ENCODE assay signal across 10 cellular contexts in genomic region chr1:22089134-22089571, GRCh38. TPM values are rescaled to one million over a fixed set of nuclear protein-coding genes. Genes with fewer than 3 reads are reported as not detected.
DNase-seq lines count a peak whose midpoint lies in the region; ATAC-seq, FAIRE-seq and TF ChIP-seq lines count a peak whose summit lies in the region.
"Had no signal": no experiment of that assay in that cellular context is flagged by ENCODE, and none has a peak within 500 bp of the region (broad histone marks: within the 10 kb centered on the region; RNA-seq: fewer than 3 reads in every experiment).

No MANE protein-coding gene starts in this region.

- POLR2A ChIA-PET in activated B cell treated with CpG ODN at 0.5 μM for 24 hours (lab: Charles Lee) = no interaction called here

- no peaks in the 10 kb centered on the region for H3K27me3 Mint-ChIP-seq in activated B cell treated with CpG ODN at 0.5 μM for 24 hours

- H3K36me3 ChIP-seq in cardiac muscle cell (peaks cover 27% of the 10 kb centered on the region), keratinocyte (ENCODE audit: control insufficient read depth in 2 of 2, extremely low read depth in 1 of 2, insufficient read depth in 2 of 2, low read length in 2 of 2) (peaks cover 17 to 24% of the 10 kb centered on the region in 2 experiments), upper lobe of left lung (peaks cover 6 to 62% (median 28%) of the 10 kb centered on the region in 4 donors), transverse colon (peaks cover 0 to 29% (median 8%) of the 10 kb centered on the region in 4 donors)

- intact Hi-C loops in cardiac septum (cut with DNase I) = no loop called here
- intact Hi-C loops in activated B cell treated with CpG ODN at 0.5 μM for 24 hours (cut with micrococcal nuclease) = no loop called here
- intact Hi-C loops in transverse colon (cut with DNase I; ENCODE audit: low total_unique reads) = no loop called here

- no peak overlapping the region for H3K9ac ChIP-seq in keratinocyte (ENCODE audit: control insufficient read depth, extremely low read depth, insufficient read depth, low read length)

- peaks cover 92% of the 10 kb centered on the region for H3K36me3 Mint-ChIP-seq in activated B cell treated with CpG ODN at 0.5 μM for 24 hours (ENCODE audit: low read depth)

- DNase-seq in cardiac muscle cell (ENCODE audit: low read depth in 1 of 2, low spot score in 1 of 2) (no peak), cardiac septum (ENCODE audit: low spot score) (no peak), activated B cell treated with CpG ODN at 0.5 μM for 24 hours (no peak), keratinocyte (ENCODE audit: low read depth, low spot score) (no peak), upper lobe of left lung (no peak), transverse colon (no peak), NCI-H2081 (lab: John Stamatoyannopoulos, UW) (no peak), kidney tubule cell (ENCODE audit: low spot score) (no peak)
- DNase-seq: MM.1S, NCI-H69 had no signal

- H3K9me1 ChIP-seq in keratinocyte (ENCODE audit: control insufficient read depth, extremely low read depth, insufficient read depth, low read length) = no peaks in the 10 kb centered on the region

- 39 to 40% methylated on average over 3 of the region's 3 CpGs for WGBS in upper lobe of left lung, 2 donors
- 58 to 60% methylated on average over 3 of the region's 3 CpGs for WGBS in transverse colon (ENCODE audit: low coverage in 1 of 2), 2 donors

- H3K4me3 Mint-ChIP-seq in activated B cell treated with CpG ODN at 0.5 μM for 24 hours = peak overlapping the region; percentile 20

- H3K4me1 ChIP-seq in cardiac muscle cell (ENCODE audit: low read depth) = peaks cover 10% of the 10 kb centered on the region
- H3K4me1 ChIP-seq in keratinocyte (ENCODE audit: control insufficient read depth, extremely low read depth, insufficient read depth, low read length) = peaks cover 19% of the 10 kb centered on the region
- peaks cover 45 to 50% (median 48%) of the 10 kb centered on the region in 4 donors for H3K4me1 ChIP-seq in upper lobe of left lung
- H3K4me1 ChIP-seq in transverse colon = peaks cover 14 to 44% (median 26%) of the 10 kb centered on the region in 4 donors

- H3K9me3 ChIP-seq in cardiac muscle cell (ENCODE audit: low read depth) (no peaks in the 10 kb centered on the region), keratinocyte (ENCODE audit: control insufficient read depth, low read depth, low read length) (no peaks in the 10 kb centered on the region), upper lobe of left lung (no peaks in the 10 kb centered on the region), transverse colon (no peaks in the 10 kb centered on the region)

- ATAC-seq in activated B cell treated with CpG ODN at 0.5 μM for 24 hours (ENCODE audit: low read depth) = no peak
- no peak for ATAC-seq in upper lobe of left lung (ENCODE audit: low FRiP score in 2 of 2)

- FAIRE-seq in keratinocyte (lab: Jason Lieb, UNC) = no peak

- H3K9me3 Mint-ChIP-seq in activated B cell treated with CpG ODN at 0.5 μM for 24 hours = no peaks in the 10 kb centered on the region

- H3K27ac ChIP-seq in cardiac muscle cell (peak overlapping the region; percentile 4), keratinocyte (ENCODE audit: control insufficient read depth, insufficient read depth, low read length) (no peak overlapping the region), upper lobe of left lung (peak overlapping the region in 3 of 4 donors; percentile 9 to 57 (median 56)), transverse colon (no peak overlapping the region)

- CTCF ChIA-PET in activated B cell treated with CpG ODN at 0.5 μM for 24 hours (lab: Charles Lee) = interaction anchor here (1.1 kb wide), 1 partner anchor 68 kb away, joined by 4 read pairs; no protein-coding TSS in a partner anchor

- no peaks in the 10 kb centered on the region for H3K27me3 ChIP-seq in cardiac muscle cell
- no peaks in the 10 kb centered on the region for H3K27me3 ChIP-seq in keratinocyte (ENCODE audit: control insufficient read depth, extremely low read depth, insufficient read depth, low read length)
- no peaks in the 10 kb centered on the region for H3K27me3 ChIP-seq in upper lobe of left lung
- H3K27me3 ChIP-seq in transverse colon = no peaks in the 10 kb centered on the region

- TF ChIP-seq CTCF in cardiac muscle cell (IDR thresholded peaks at IDR 0.05; ENCODE audit: low read depth, low read length) (no peak), activated B cell treated with CpG ODN at 0.5 μM for 24 hours (IDR thresholded peaks at IDR 0.05) (no peak), keratinocyte (optimal IDR thresholded peaks at IDR 0.05 in 1 of 3, IDR thresholded peaks at IDR 0.05 in 1 of 3, conservative IDR thresholded peaks at IDR 0.05 in 1 of 3; ENCODE audit: extremely low read depth in 1 of 3, insufficient read depth in 2 of 3, low read length in 3 of 3) (no peak), upper lobe of left lung (IDR thresholded peaks at IDR 0.05) (no peak), transverse colon (IDR thresholded peaks at IDR 0.05) (no peak)

- TF ChIP-seq POLR2A in upper lobe of left lung (IDR thresholded peaks at IDR 0.05) (no peak), transverse colon (IDR thresholded peaks at IDR 0.05) (no peak)

- H3K4me3 ChIP-seq in cardiac muscle cell (no peak overlapping the region), keratinocyte (ENCODE audit: control insufficient read depth in 2 of 3, extremely low read depth in 1 of 3, insufficient read depth in 2 of 3, low read depth in 1 of 3, low read length in 3 of 3) (no peak overlapping the region), upper lobe of left lung (no peak overlapping the region), transverse colon (no peak overlapping the region)

- peaks cover 49% of the 10 kb centered on the region for H4K20me1 ChIP-seq in keratinocyte (ENCODE audit: control insufficient read depth, extremely low read depth, insufficient read depth, low read length)

- peaks cover 81% of the 10 kb centered on the region for H3K4me1 Mint-ChIP-seq in activated B cell treated with CpG ODN at 0.5 μM for 24 hours

- TF ChIP-seq EP300 in upper lobe of left lung (IDR thresholded peaks at IDR 0.05) (no peak), transverse colon (IDR thresholded peaks at IDR 0.05; ENCODE audit: low read depth) (no peak)

- no peak overlapping the region for H2AFZ ChIP-seq in keratinocyte (ENCODE audit: control insufficient read depth, low read length)

- peaks cover 86% of the 10 kb centered on the region for H3K79me2 ChIP-seq in keratinocyte (ENCODE audit: control insufficient read depth, insufficient read depth, low read length)

- H3K4me2 ChIP-seq in keratinocyte (ENCODE audit: control insufficient read depth, extremely low read depth, insufficient read depth, low read depth, low read length) = peak overlapping the region; percentile 3

- dilution Hi-C loops in keratinocyte (cut with MboI; ENCODE audit: extremely low pct_ligation_motif_present, low sequenced_read_pairs) = no loop called here

- in situ Hi-C loops in transverse colon (cut with MboI; ENCODE audit: low pct_ligation_motif_present in 1 of 4, low pct_unique_long_range_greater_than_20kb in 1 of 4, low sequenced_read_pairs in 3 of 4) = no loop called here

- peak overlapping the region; percentile 67 for H3K27ac Mint-ChIP-seq in activated B cell treated with CpG ODN at 0.5 μM for 24 hours

RNA-seq across cellular contexts. Expression of gene CDC42, which starts 36.6 kb away (rescaled TPM):
- total RNA-seq in cardiac muscle cell = 140 and 167 TPM in 2 replicates
- 72.0 and 76.7 TPM in 2 replicates for polyA plus RNA-seq in cardiac muscle cell
- total RNA-seq in cardiac septum = 164 TPM
- total RNA-seq in activated B cell treated with CpG ODN at 0.5 μM for 24 hours = 310 and 324 TPM in 2 replicates
- polyA plus RNA-seq in keratinocyte = 291 to 499 TPM (median 312 TPM) in 3 replicates
- 195 TPM for polyA plus RNA-seq in keratinocyte (2011; ENCODE audit: low read depth)
- 242 and 602 TPM in 2 replicates for polyA plus RNA-seq in keratinocyte (2011; cell fraction: cytosol; rRNA removed)
- 229 and 267 TPM in 2 replicates for polyA plus RNA-seq in keratinocyte (2011; cell fraction: nucleus; rRNA removed)
- polyA plus RNA-seq in keratinocyte (2012; ENCODE audit: low replicate concordance) = 281 and 347 TPM in 2 replicates
- polyA minus RNA-seq in keratinocyte = 179 to 521 TPM (median 360 TPM) in 3 replicates
- 262 TPM for polyA minus RNA-seq in keratinocyte (2011; cell fraction: cytosol; rRNA and poly(A)+ RNA removed)
- 79.0 and 142 TPM in 2 replicates for polyA minus RNA-seq in keratinocyte (2011; cell fraction: nucleus; rRNA and poly(A)+ RNA removed)
- total RNA-seq in upper lobe of left lung = 100 to 1,000 TPM in 4 of 6 donors, 10 to 100 TPM in 2; 24.1 to 248 (median 213) TPM
- total RNA-seq in transverse colon = 100 to 1,000 TPM; 140 to 245 (median 174) TPM

RNA-seq across cellular contexts. Expression of gene WNT4, which starts 53.7 kb away (rescaled TPM):
- total RNA-seq in cardiac muscle cell = 0.04 TPM in 1 of 2 replicates, not detected in the other
- polyA plus RNA-seq in cardiac muscle cell = 0.36 TPM in 1 of 2 replicates, not detected in the other
- 0.38 TPM for total RNA-seq in cardiac septum
- total RNA-seq in activated B cell treated with CpG ODN at 0.5 μM for 24 hours = 6.5 and 7.9 TPM in 2 replicates
- 0.35 to 17.2 TPM (median 2.6 TPM) in 3 replicates for polyA plus RNA-seq in keratinocyte
- 4.3 TPM for polyA plus RNA-seq in keratinocyte (2011; ENCODE audit: low read depth)
- 1.6 and 3.0 TPM in 2 replicates for polyA plus RNA-seq in keratinocyte (2011; cell fraction: cytosol; rRNA removed)
- 2.6 and 3.1 TPM in 2 replicates for polyA plus RNA-seq in keratinocyte (2011; cell fraction: nucleus; rRNA removed)
- polyA plus RNA-seq in keratinocyte (2012; ENCODE audit: low replicate concordance) = 0.30 and 4.5 TPM in 2 replicates
- 4.6 to 7.8 TPM in 2 of 3 replicates, not detected in the other for polyA minus RNA-seq in keratinocyte
- 0.96 TPM for polyA minus RNA-seq in keratinocyte (2011; cell fraction: cytosol; rRNA and poly(A)+ RNA removed)
- polyA minus RNA-seq in keratinocyte (2011; cell fraction: nucleus; rRNA and poly(A)+ RNA removed) = 0.84 and 0.93 TPM in 2 replicates
- total RNA-seq in upper lobe of left lung = 1 to 10 TPM; 1.0 to 3.2 (median 2.0) TPM
- 1 to 10 TPM in 2 of 4 donors, under 1 TPM in 1, not detected in 1; 0.82 to 3.0 (median 2.1) TPM for total RNA-seq in transverse colon

Comparison
In these comparisons a context has a peak if more than half of its experiments do, and no peak if none do; other contexts are left out.
1. H3K27ac ChIP-seq: peak in cardiac muscle cell (single experiment) and upper lobe of left lung (3 of 4); none in keratinocyte (single experiment) and transverse colon (0 of 4).